ENCODE assay signal across 9 cellular contexts in genomic region chrX:119015407-119016242, GRCh38. TPM values are rescaled to one million over a fixed set of nuclear protein-coding genes. Genes with fewer than 3 reads are reported as not detected.
A peak's percentile ranks its signal among the peaks of the same experiment; 100 is the strongest.
DNase-seq lines count a peak whose midpoint lies in the region; ATAC-seq and FAIRE-seq lines count a peak whose summit lies in the region.
"Had no signal": no experiment of that assay in that cellular context is flagged by ENCODE, and none has a peak within 500 bp of the region (broad histone marks: within the 10 kb centered on the region; RNA-seq: fewer than 3 reads in every experiment).

No MANE protein-coding gene starts in this region.

- DNase-seq in RCC 7860 (ENCODE audit: low spot score), result peak; percentile 90
- peak; percentile 42 for DNase-seq in fibroblast of gingiva (ENCODE audit: low read depth)
- peak; percentile 27 for DNase-seq in stimulated activated CD4-positive, alpha-beta T cell treated with anti-CD3 and anti-CD28 coated beads, Interleukin-12 subunit alpha, Interleukin-12 subunit beta, amount 100 ng/mL, for 4 hours
- no peak for DNase-seq in mesenteric fat pad (ENCODE audit: low spot score)
- DNase-seq in NCI-H446 treated with DMSO at 0.1 percent for 48 hours (lab: John Stamatoyannopoulos, UW), result no peak

- peaks cover 8% of the 10 kb centered on the region; the same call in 1 of the 2 replicates for H3K36me3 ChIP-seq in ACC112 (ENCODE audit: insufficient read depth, low read length)

- peak; percentile 95 for FAIRE-seq in RCC 7860 (lab: Jason Lieb, UNC)
- FAIRE-seq: endometrium had no signal

- peak overlapping the region; percentile 36; the same call in 1 of the 2 replicates for H3K4me3 ChIP-seq in ACC112 (ENCODE audit: low read depth, low read length)

- H3K27me3 ChIP-seq in ACC112 (ENCODE audit: insufficient read depth, low read length), result no peaks in the 10 kb centered on the region

- peak overlapping the region; percentile 64 for H2AFZ ChIP-seq in ACC112 (ENCODE audit: low read length, unreplicated experiment)

- H3K79me2 ChIP-seq in ACC112 (ENCODE audit: control insufficient read depth, insufficient read depth, low read length, unreplicated experiment), result no peaks in the 10 kb centered on the region

- peak overlapping the region; percentile 98 for H3K27ac ChIP-seq in ACC112 (ENCODE audit: low read depth, low read length)

- peaks cover 14% of the 10 kb centered on the region for H3K4me1 ChIP-seq in ACC112 (ENCODE audit: control insufficient read depth, insufficient read depth, low read length, unreplicated experiment)

- peak; percentile 88 for ATAC-seq in GM18861 (IDR thresholded peaks at IDR 0.05; ENCODE audit: unreplicated experiment)
- peak; percentile 77 for ATAC-seq in HG03045 (IDR thresholded peaks at IDR 0.05; ENCODE audit: unreplicated experiment)

RNA-seq across cellular contexts. Expression of gene LONRF3, which starts 41.2 kb away (rescaled TPM):
- 13.1 TPM for total RNA-seq in mesenteric fat pad

RNA-seq across cellular contexts. Expression of gene CT47C1, which starts 57.2 kb away (rescaled TPM):
- total RNA-seq in mesenteric fat pad, result not detected

Comparison
In these comparisons a context has a peak if more than half of its experiments do, and no peak if none do; other contexts are left out.
1. DNase-seq: peak in RCC 7860 (single experiment), fibroblast of gingiva (single experiment) and stimulated activated CD4-positive, alpha-beta T cell treated with anti-CD3 and anti-CD28 coated beads, Interleukin-12 subunit alpha, Interleukin-12 subunit beta, amount 100 ng/mL, for 4 hours (single experiment); none in mesenteric fat pad (single experiment) and NCI-H446 treated with DMSO at 0.1 percent for 48 hours (single experiment).